ENCODE assay signal across 8 cellular contexts in the genomic region with DNA sequence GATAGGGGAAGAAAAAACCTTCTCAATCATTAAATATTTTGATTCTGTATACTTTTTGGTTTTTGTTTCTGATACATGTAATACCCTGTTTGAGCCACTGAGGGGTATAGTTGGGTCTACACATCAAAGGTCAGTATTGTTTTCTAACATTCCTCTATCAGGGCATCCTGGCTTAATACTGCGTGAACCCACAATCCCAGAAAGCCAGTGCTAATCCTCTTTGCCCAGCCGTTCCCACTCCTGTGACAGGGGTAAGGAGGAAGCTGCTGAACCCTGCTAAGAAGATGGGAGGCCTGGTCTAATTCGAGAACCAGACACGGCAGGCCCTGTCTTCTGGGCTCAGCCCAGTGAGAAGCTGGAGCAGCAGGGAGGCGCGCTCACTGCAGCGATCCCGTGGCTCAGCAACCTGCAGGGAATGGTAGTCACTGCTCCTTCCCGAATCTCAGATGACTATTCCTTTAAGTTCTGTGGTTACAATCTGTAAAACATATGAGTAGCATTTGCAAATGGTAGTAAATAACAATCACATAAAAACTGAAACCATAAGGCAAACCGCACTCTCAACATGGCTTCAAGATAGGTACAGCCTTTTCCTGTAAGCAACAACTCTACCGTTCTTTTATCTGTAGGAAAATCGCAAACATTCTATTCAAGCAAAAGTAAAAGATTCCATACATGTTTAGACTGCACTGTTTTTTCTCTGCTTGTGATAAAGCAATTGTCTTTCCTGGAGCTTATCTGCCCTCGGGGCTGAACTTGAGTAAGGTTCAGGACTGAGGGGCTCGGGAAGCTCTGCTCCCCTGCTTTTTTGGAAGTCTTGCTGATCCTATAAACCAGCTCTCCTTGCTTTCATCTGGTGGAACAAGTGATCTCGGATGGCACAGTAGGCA.
A peak's percentile ranks its signal among the peaks of the same experiment; 100 is the strongest.
DNase-seq lines count a peak whose midpoint lies in the region; ATAC-seq and TF ChIP-seq lines count a peak whose summit lies in the region.

No MANE protein-coding gene starts in this region.

- CTCF ChIA-PET in activated CD8-positive, alpha-beta T cell treated with anti-CD3 and anti-CD28 coated beads for 36 hours (lab: Charles Lee), result interaction anchor here (1.0 to 2.4 kb wide), 3 partner anchors 10 to 14 kb away, joined by 3 to 9 read pairs (median 8); no protein-coding TSS in a partner anchor

- H3K4me3 Mint-ChIP-seq in activated CD8-positive, alpha-beta T cell treated with anti-CD3 and anti-CD28 coated beads for 36 hours, result no peak overlapping the region

- H3K9me3 ChIP-seq in cardiac muscle cell (ENCODE audit: low read depth) (no peaks in the 10 kb centered on the region), prostate gland (no peaks in the 10 kb centered on the region)

- H3K36me3 ChIP-seq in cardiac muscle cell (no peaks in the 10 kb centered on the region), prostate gland (no peaks in the 10 kb centered on the region)

- H3K9me3 Mint-ChIP-seq in activated CD8-positive, alpha-beta T cell treated with anti-CD3 and anti-CD28 coated beads for 36 hours, result no peaks in the 10 kb centered on the region

- DNase-seq in DMS 273 (lab: John Stamatoyannopoulos, UW; ENCODE audit: unreplicated experiment) (peak; percentile 51), DMS 273 treated with DMSO at 0.1 percent for 48 hours (lab: John Stamatoyannopoulos, UW) (no peak), cardiac muscle cell (ENCODE audit: low read depth in 1 of 2, low spot score in 1 of 2) (peak; percentile 37 to 71), prostate gland (ENCODE audit: low spot score) (no peak), NCI-H774 (lab: John Stamatoyannopoulos, UW) (no peak)
- DNase-seq in activated CD8-positive, alpha-beta T cell treated with anti-CD3 and anti-CD28 coated beads for 36 hours, result no peak

- POLR2A ChIA-PET in activated CD8-positive, alpha-beta T cell treated with anti-CD3 and anti-CD28 coated beads for 36 hours (lab: Charles Lee), result no interaction called here

- no peaks in the 10 kb centered on the region for H3K27me3 ChIP-seq in cardiac muscle cell
- H3K27me3 ChIP-seq in prostate gland (replicated peaks; ENCODE audit: insufficient read depth), result no peaks in the 10 kb centered on the region

- H3K4me3 ChIP-seq in cardiac muscle cell (no peak overlapping the region), prostate gland (no peak overlapping the region)

- intact Hi-C loops in activated CD8-positive, alpha-beta T cell treated with anti-CD3 and anti-CD28 coated beads for 36 hours (cut with micrococcal nuclease), result no loop called here
- intact Hi-C loops in prostate gland (cut with DNase I), result loop anchor here (5.0 kb wide), 1 partner anchor 85 kb away; the partner anchor contains the start of gene EPB41L3

- H3K27ac ChIP-seq in cardiac muscle cell (peak overlapping the region; percentile 31), prostate gland (no peak overlapping the region)

- peak overlapping the region; percentile 18 for H3K27ac Mint-ChIP-seq in activated CD8-positive, alpha-beta T cell treated with anti-CD3 and anti-CD28 coated beads for 36 hours

- ATAC-seq in HG03135 (IDR thresholded peaks at IDR 0.05; ENCODE audit: unreplicated experiment) (peak; percentile 69), HG02870 (IDR thresholded peaks at IDR 0.05; ENCODE audit: unreplicated experiment) (no peak)
- peak; percentile 61 for ATAC-seq in activated CD8-positive, alpha-beta T cell treated with anti-CD3 and anti-CD28 coated beads for 36 hours

- H3K4me1 ChIP-seq in cardiac muscle cell (ENCODE audit: low read depth), result peaks cover 16% of the 10 kb centered on the region
- H3K4me1 ChIP-seq in prostate gland (replicated peaks), result no peaks in the 10 kb centered on the region

- H3K4me1 Mint-ChIP-seq in activated CD8-positive, alpha-beta T cell treated with anti-CD3 and anti-CD28 coated beads for 36 hours (ENCODE audit: low read depth), result peaks cover 2% of the 10 kb centered on the region

- H3K36me3 Mint-ChIP-seq in activated CD8-positive, alpha-beta T cell treated with anti-CD3 and anti-CD28 coated beads for 36 hours (ENCODE audit: low read depth), result no peaks in the 10 kb centered on the region

- TF ChIP-seq POLR2A in prostate gland (IDR thresholded peaks at IDR 0.05), result no peak

- no peaks in the 10 kb centered on the region for H3K27me3 Mint-ChIP-seq in activated CD8-positive, alpha-beta T cell treated with anti-CD3 and anti-CD28 coated beads for 36 hours

- WGBS in prostate gland, result 31% methylated on average over 15 of the region's 15 CpGs

- TF ChIP-seq CTCF in activated CD8-positive, alpha-beta T cell treated with anti-CD3 and anti-CD28 coated beads for 36 hours (IDR thresholded peaks at IDR 0.05), result peak; percentile 46
- TF ChIP-seq CTCF in cardiac muscle cell (IDR thresholded peaks at IDR 0.05; ENCODE audit: low read depth, low read length) (peak; percentile 60), prostate gland (IDR thresholded peaks at IDR 0.05) (peak in 3 of 4 experiments; percentile 31 to 51 (median 36))

Comparison
In these comparisons a context has a peak if more than half of its experiments do, and no peak if none do; other contexts are left out.
1. DNase-seq: peak in DMS 273 (single experiment) and cardiac muscle cell (2 of 2); none in DMS 273 treated with DMSO at 0.1 percent for 48 hours (single experiment), activated CD8-positive, alpha-beta T cell treated with anti-CD3 and anti-CD28 coated beads for 36 hours (single experiment), prostate gland (single experiment) and NCI-H774 (single experiment).
2. Peak in every context shown above with its lines, with median percentiles within 50 percentile points of each other: CTCF ChIP-seq.